ENCODE assay signal across 23 cellular contexts in genomic region chr22:32123657-32124056, GRCh38. TPM values are rescaled to one million over a fixed set of nuclear protein-coding genes. Genes with fewer than 3 reads are reported as not detected.
DNase-seq lines count a peak whose midpoint lies in the region; ATAC-seq, FAIRE-seq and TF ChIP-seq lines count a peak whose summit lies in the region.
"Had no signal": no experiment of that assay in that cellular context is flagged by ENCODE, and none has a peak within 500 bp of the region (broad histone marks: within the 10 kb centered on the region; RNA-seq: fewer than 3 reads in every experiment).

No MANE protein-coding gene starts in this region.

- CTCF ChIA-PET in WTC11 (lab: Charles Lee), result no interaction called here
- CTCF ChIA-PET in HepG2 (lab: Yijun Ruan, JAX; ENCODE audit: low intra/inter-chr PET ratio, low total read pairs), result no interaction called here

- peaks cover 6% of the 10 kb centered on the region for H3K9me3 Mint-ChIP-seq in WTC11
- no peaks in the 10 kb centered on the region for H3K9me3 Mint-ChIP-seq in activated T-cell treated with anti-CD3 and anti-CD28 coated beads, Interleukin-2, amount 50 U/mL, for 24 hours
- H3K9me3 Mint-ChIP-seq: activated T-cell treated with anti-CD3 and anti-CD28 coated beads, Interleukin-2, amount 50 U/mL, for 72 hours; central memory CD8-positive, alpha-beta T cell had no signal

- no peak overlapping the region for H3K27ac Mint-ChIP-seq in WTC11
- no peak overlapping the region for H3K27ac Mint-ChIP-seq in activated T-cell treated with anti-CD3 and anti-CD28 coated beads, Interleukin-2, amount 50 U/mL, for 24 hours
- H3K27ac Mint-ChIP-seq: activated T-cell treated with anti-CD3 and anti-CD28 coated beads, Interleukin-2, amount 50 U/mL, for 72 hours had no signal

- no peak overlapping the region for H3K4me2 ChIP-seq in HepG2 (ENCODE audit: low read depth, low read length)

- H3K79me2 ChIP-seq in HepG2 (ENCODE audit: insufficient read depth, low read length), result no peaks in the 10 kb centered on the region

- H3K36me3 ChIP-seq in HepG2 (replicated peaks in 1 of 2; ENCODE audit: control insufficient read depth in 1 of 2, insufficient read depth in 2 of 2, low read length in 2 of 2), result no peaks in the 10 kb centered on the region
- H3K36me3 ChIP-seq: gastrocnemius medialis, upper lobe of right lung had no signal

- peak; percentile 83 for ATAC-seq in WTC11
- peak; percentile 40; the same call in 1 of the 3 replicates for ATAC-seq in HepG2
- no peak for ATAC-seq in GM21619 (IDR thresholded peaks at IDR 0.05; ENCODE audit: unreplicated experiment)
- ATAC-seq: activated T-cell treated with anti-CD3 and anti-CD28 coated beads, Interleukin-2, amount 50 U/mL, for 72 hours; gastrocnemius medialis; upper lobe of right lung had no signal

- no TSS peak for BruUV-seq in HepG2 (replicated peaks; lab: Mats Ljungman, UMichigan)

- no peak overlapping the region for H3K9ac ChIP-seq in HepG2 (ENCODE audit: insufficient read depth, low read depth, low read length)

- no peak overlapping the region for H3K27ac ChIP-seq in HepG2 (ENCODE audit: extremely low read length, insufficient read depth, low read length)
- H3K27ac ChIP-seq: gastrocnemius medialis, HL-60, skin epidermis, upper lobe of right lung had no signal

- no peak overlapping the region for H2AFZ ChIP-seq in HepG2 (ENCODE audit: low read length)

- no peaks in the 10 kb centered on the region for H4K20me1 ChIP-seq in HepG2 (ENCODE audit: insufficient read depth, low read length)

- TF ChIP-seq RAD21 in Ishikawa (IDR thresholded peaks at IDR 0.05; ENCODE audit: low read depth) (peak; percentile 40; the same call in 1 of the 2 replicates), HepG2 (CRISPR knock-in tag; IDR thresholded peaks at IDR 0.05) (no peak)

- 16% methylated on average over 9 of the region's 10 CpGs for WGBS in HepG2 (ENCODE audit: low lambda C conversion rate)

- H3K4me3 Mint-ChIP-seq in WTC11, result no peak overlapping the region
- H3K4me3 Mint-ChIP-seq in activated T-cell treated with anti-CD3 and anti-CD28 coated beads, Interleukin-2, amount 50 U/mL, for 24 hours, result no peak overlapping the region
- H3K4me3 Mint-ChIP-seq: activated T-cell treated with anti-CD3 and anti-CD28 coated beads, Interleukin-2, amount 50 U/mL, for 72 hours; central memory CD8-positive, alpha-beta T cell had no signal

- H3K4me3 ChIP-seq in HepG2 (replicated peaks in 1 of 3; ENCODE audit: insufficient read depth in 1 of 3, low read depth in 2 of 3, low read length in 3 of 3), result no peak overlapping the region
- H3K4me3 ChIP-seq: gastrocnemius medialis, skin epidermis, upper lobe of right lung had no signal

- TF ChIP-seq CTCF in WTC11 (IDR thresholded peaks at IDR 0.05) (peak; percentile 22; the same call in 1 of the 2 replicates), HepG2 (CRISPR knock-in tag; IDR thresholded peaks at IDR 0.05) (no peak)

- FAIRE-seq in HepG2 (lab: Jason Lieb, UNC), result no peak
- FAIRE-seq: endometrium, islet of Langerhans had no signal

- no peak for TF ChIP-seq POLR2A in HepG2 (IDR thresholded peaks at IDR 0.05; ENCODE audit: insufficient read depth in 1 of 2, low read depth in 2 of 2, low read length in 2 of 2)

- TF ChIP-seq EP300 in Ishikawa (IDR thresholded peaks at IDR 0.05; ENCODE audit: borderline replicate concordance) (no peak), HepG2 (IDR thresholded peaks at IDR 0.05; ENCODE audit: low read depth in 2 of 2, low read length in 2 of 2) (no peak), HepG2 (CRISPR knock-in tag; IDR thresholded peaks at IDR 0.05; ENCODE audit: borderline replicate concordance) (no peak)

- POLR2A ChIA-PET in WTC11 (lab: Charles Lee), result no interaction called here
- POLR2A ChIA-PET in HepG2 (lab: Yijun Ruan, JAX), result no interaction called here

- intact Hi-C loops in HepG2 (cut with micrococcal nuclease; ENCODE audit: unreplicated experiment), result no loop called here

- H3K27me3 ChIP-seq in HepG2 (ENCODE audit: control insufficient read depth in 1 of 2, insufficient read depth in 2 of 2, low read length in 2 of 2), result peaks cover 0 to 1% of the 10 kb centered on the region in 2 experiments; a peak in 1 of 5 replicates
- H3K27me3 ChIP-seq: gastrocnemius medialis, upper lobe of right lung had no signal

- peak; percentile 4 for DNase-seq in DMS153 treated with DMSO at 0.1 percent for 48 hours (lab: John Stamatoyannopoulos, UW; ENCODE audit: unreplicated experiment)
- peak; percentile 69 for DNase-seq in WTC11 (ENCODE audit: low spot score)
- no peak for DNase-seq in HepG2 (ENCODE audit: low spot score)
- DNase-seq in SKM-1 (lab: John Stamatoyannopoulos, UW; ENCODE audit: unreplicated experiment), result no peak
- no peak for DNase-seq in NCI-H2107 treated with DMSO at 0.1 percent for 48 hours (lab: John Stamatoyannopoulos, UW; ENCODE audit: unreplicated experiment)
- DNase-seq in activated T-cell treated with anti-CD3 and anti-CD28 coated beads, Interleukin-2, amount 50 U/mL, for 24 hours, result no peak
- DNase-seq: activated CD4-positive, alpha-beta T cell treated with anti-CD3 and anti-CD28 coated beads, Interleukin-2, amount 50 U/mL, for 48 hours; activated T-cell treated with anti-CD3 and anti-CD28 coated beads, Interleukin-2, amount 50 U/mL, for 72 hours; gastrocnemius medialis; NCI-H2029; NCI-H524 treated with DMSO at 0.1 percent for 48 hours; stimulated activated naive CD4-positive, alpha-beta T cell; T1000; upper lobe of right lung had no signal

- H3K27me3 Mint-ChIP-seq in WTC11 (ENCODE audit: low read depth), result no peaks in the 10 kb centered on the region
- no peaks in the 10 kb centered on the region for H3K27me3 Mint-ChIP-seq in activated T-cell treated with anti-CD3 and anti-CD28 coated beads, Interleukin-2, amount 50 U/mL, for 24 hours

- no peaks in the 10 kb centered on the region for H3K9me3 ChIP-seq in HepG2 (ENCODE audit: low read length)
- H3K9me3 ChIP-seq: gastrocnemius medialis, upper lobe of right lung had no signal

- H3K36me3 Mint-ChIP-seq in WTC11, result no peaks in the 10 kb centered on the region
- H3K36me3 Mint-ChIP-seq in activated T-cell treated with anti-CD3 and anti-CD28 coated beads, Interleukin-2, amount 50 U/mL, for 24 hours (ENCODE audit: low read depth), result no peaks in the 10 kb centered on the region

- peaks cover 11% of the 10 kb centered on the region for H3K4me1 Mint-ChIP-seq in WTC11
- peaks cover 9% of the 10 kb centered on the region for H3K4me1 Mint-ChIP-seq in activated T-cell treated with anti-CD3 and anti-CD28 coated beads, Interleukin-2, amount 50 U/mL, for 24 hours (ENCODE audit: low read depth)
- H3K4me1 Mint-ChIP-seq: central memory CD8-positive, alpha-beta T cell had no signal

- H3K4me1 ChIP-seq in HepG2 (ENCODE audit: insufficient read depth, low read length), result no peaks in the 10 kb centered on the region
- H3K4me1 ChIP-seq: gastrocnemius medialis, upper lobe of right lung had no signal

- in situ Hi-C loops in HepG2 (cut with HindIII; ENCODE audit: extremely low pct_ligation_motif_present, low pct_unique_long_range_greater_than_20kb), result no loop called here

TF ChIP-seq in WTC11, 78 proteins besides CTCF, POLR2A, EP300 and RAD21 (continues in another document):
- TF ChIP-seq ESRRA (CRISPR knock-in tag; IDR thresholded peaks at IDR 0.05; ENCODE audit: borderline replicate concordance), result no peak
- no peak for TF ChIP-seq EMX1 (CRISPR knock-in tag; IDR thresholded peaks at IDR 0.05)
- no peak for TF ChIP-seq FOXK1 (CRISPR knock-in tag; IDR thresholded peaks at IDR 0.05)
- peak; percentile 73; the same call in 1 of the 2 replicates for TF ChIP-seq TP53 (CRISPR knock-in tag; IDR thresholded peaks at IDR 0.05)
- TF ChIP-seq ZNF138 (CRISPR knock-in tag; conservative IDR thresholded peaks at IDR 0.05), result no peak

TF ChIP-seq in HepG2, 621 proteins besides CTCF, POLR2A, EP300 and RAD21 (continues in another document):
- TF ChIP-seq DPF2 (CRISPR knock-in tag; IDR thresholded peaks at IDR 0.05; ENCODE audit: borderline replicate concordance, low read depth), result no peak

RNA-seq across cellular contexts. Expression of gene C22orf42, which starts 35.4 kb away (rescaled TPM):
- total RNA-seq in WTC11 (2021) (0.61 to 0.78 TPM (median 0.69 TPM) in 3 replicates), HepG2 (2016; rRNA removed; fragmentation: Illumina TruSeq; extraction: Trizol) (not detected in 2 replicates)
- not detected in 2 replicates for total RNA-seq in HepG2 (2016; cell fraction: cytosol; rRNA removed; fragmentation: Illumina TruSeq; extraction: Trizol; ENCODE audit: low read depth)
- total RNA-seq in HepG2 (2016; cell fraction: insoluble cytoplasmic fraction; rRNA removed; fragmentation: Illumina TruSeq; extraction: Trizol), result not detected in 2 replicates
- not detected in 2 replicates for total RNA-seq in HepG2 (2016; cell fraction: membrane; rRNA removed; fragmentation: Illumina TruSeq; extraction: Trizol)
- not detected in 2 replicates for total RNA-seq in HepG2 (2016; cell fraction: nucleus; rRNA removed; fragmentation: Illumina TruSeq; extraction: Trizol)
- polyA plus RNA-seq in HepG2 (2011; rRNA removed), result not detected in 2 replicates
- not detected in 2 replicates for polyA plus RNA-seq in HepG2 (2011; cell fraction: cytosol; rRNA removed)
- polyA plus RNA-seq in HepG2 (2011; cell fraction: nucleus; rRNA removed), result not detected in 2 replicates
- not detected in 2 replicates for polyA plus RNA-seq in HepG2 (2012)
- polyA plus RNA-seq in HepG2 (2016; cell fraction: cytosol; fragmentation: Illumina TruSeq; extraction: Trizol; ENCODE audit: low read depth), result not detected in 2 replicates
- polyA plus RNA-seq in HepG2 (2016; cell fraction: insoluble cytoplasmic fraction; fragmentation: Illumina TruSeq; extraction: Trizol; ENCODE audit: low read depth), result not detected in 2 replicates
- not detected in 2 replicates for polyA plus RNA-seq in HepG2 (2016; cell fraction: membrane; fragmentation: Illumina TruSeq; extraction: Trizol; ENCODE audit: low read depth)
- polyA plus RNA-seq in HepG2 (2016; cell fraction: nucleus; fragmentation: Illumina TruSeq; extraction: Trizol; ENCODE audit: insufficient read depth, low read depth), result not detected in 2 replicates
- not detected in 2 replicates for polyA minus RNA-seq in HepG2 (2011; rRNA and poly(A)+ RNA removed; ENCODE audit: low replicate concordance)
- not detected in 2 replicates for polyA minus RNA-seq in HepG2 (2011; cell fraction: cytosol; rRNA and poly(A)+ RNA removed)
- polyA minus RNA-seq in HepG2 (2011; cell fraction: nucleus; rRNA and poly(A)+ RNA removed), result not detected in 2 replicates
- total RNA-seq: activated T-cell treated with anti-CD3 and anti-CD28 coated beads, Interleukin-2, amount 50 U/mL, for 72 hours; gastrocnemius medialis; LHCN-M2; osteoblast; upper lobe of right lung had no signal

Comparison
In these comparisons a context has a peak if more than half of its experiments do, and no peak if none do; other contexts are left out.
1. DNase-seq: peak in DMS153 treated with DMSO at 0.1 percent for 48 hours (single experiment) and WTC11 (single experiment); none in HepG2 (single experiment), SKM-1 (single experiment), NCI-H2107 treated with DMSO at 0.1 percent for 48 hours (single experiment) and activated T-cell treated with anti-CD3 and anti-CD28 coated beads, Interleukin-2, amount 50 U/mL, for 24 hours (single experiment).